ENCODE assay signal across 8 cellular contexts in genomic region chr12:94148841-94149780, GRCh38. TPM values are rescaled to one million over a fixed set of nuclear protein-coding genes. Genes with fewer than 3 reads are reported as not detected.
DNase-seq lines count a peak whose midpoint lies in the region; ATAC-seq and TF ChIP-seq lines count a peak whose summit lies in the region.

No MANE protein-coding gene starts in this region.

- 0 out of 2 replicates have a peak overlapping the region, but pooled peaks have one; percentile 14 for H3K9ac ChIP-seq in HUES48 (ENCODE audit: low read depth, low read length)

- peaks cover 95% of the 10 kb centered on the region for H3K27me3 ChIP-seq in HUES48 (ENCODE audit: control insufficient read depth, insufficient read depth, low read length)
- peaks cover 0 to 32% of the 10 kb centered on the region in 2 donors for H3K27me3 ChIP-seq in left lung

- no peaks in the 10 kb centered on the region for H3K36me3 ChIP-seq in HUES48 (ENCODE audit: control insufficient read depth, insufficient read depth, low read length)
- no peaks in the 10 kb centered on the region for H3K36me3 ChIP-seq in left lung

- ATAC-seq in GM19463 (IDR thresholded peaks at IDR 0.05; ENCODE audit: unreplicated experiment) (peak; percentile 27), left lung (peak; percentile 45)

- DNase-seq in DMS153 treated with DMSO at 0.1 percent for 48 hours (lab: John Stamatoyannopoulos, UW; ENCODE audit: unreplicated experiment) (peak; percentile 10), UCSD-AML1 (lab: John Stamatoyannopoulos, UW; ENCODE audit: unreplicated experiment) (peak; percentile 81), cerebellum (ENCODE audit: low spot score) (peak; percentile 52), left lung (peak; percentile 66 to 92), middle frontal gyrus (ENCODE audit: extremely low spot score, low spot score) (no peak)
- DNase-seq in stimulated activated CD8-positive, alpha-beta memory T cell treated with anti-CD3 and anti-CD28 coated beads, Interleukin-4, amount 100 ng/mL, for 24 hours (ENCODE audit: low read depth): peak; percentile 14

- intact Hi-C loops in left lung (cut with DNase I): loop anchor here (5.0 to 10.0 kb wide), 3 partner anchors 286 to 383 kb away; no protein-coding TSS in a partner anchor

- H3K9me3 ChIP-seq in HUES48 (ENCODE audit: control insufficient read depth, insufficient read depth, low read length): no peaks in the 10 kb centered on the region
- no peaks in the 10 kb centered on the region for H3K9me3 ChIP-seq in left lung

- peaks cover 23% of the 10 kb centered on the region for H3K4me1 ChIP-seq in HUES48 (ENCODE audit: control insufficient read depth, insufficient read depth, low read length)
- H3K4me1 ChIP-seq in left lung: peaks cover 8 to 50% of the 10 kb centered on the region in 2 donors

- H3K27ac ChIP-seq in HUES48 (ENCODE audit: low read depth, low read length) (no peak overlapping the region), left lung (peak overlapping the region; percentile 39 to 88)

- H3K4me3 ChIP-seq in HUES48 (ENCODE audit: low read depth, low read length) (peak overlapping the region; percentile 64), left lung (peak overlapping the region; percentile 50 to 75)

- TF ChIP-seq CTCF in left lung (IDR thresholded peaks at IDR 0.05): peak; percentile 15 to 37

RNA-seq across cellular contexts. Expression of gene PLXNC1, which starts 0.7 kb away (rescaled TPM):
- total RNA-seq in cerebellum (105 TPM), left lung (10 to 100 TPM; 14.5 to 55.9 TPM)
